8 cellular contexts compared by ENCODE assay signal in the genomic region with DNA sequence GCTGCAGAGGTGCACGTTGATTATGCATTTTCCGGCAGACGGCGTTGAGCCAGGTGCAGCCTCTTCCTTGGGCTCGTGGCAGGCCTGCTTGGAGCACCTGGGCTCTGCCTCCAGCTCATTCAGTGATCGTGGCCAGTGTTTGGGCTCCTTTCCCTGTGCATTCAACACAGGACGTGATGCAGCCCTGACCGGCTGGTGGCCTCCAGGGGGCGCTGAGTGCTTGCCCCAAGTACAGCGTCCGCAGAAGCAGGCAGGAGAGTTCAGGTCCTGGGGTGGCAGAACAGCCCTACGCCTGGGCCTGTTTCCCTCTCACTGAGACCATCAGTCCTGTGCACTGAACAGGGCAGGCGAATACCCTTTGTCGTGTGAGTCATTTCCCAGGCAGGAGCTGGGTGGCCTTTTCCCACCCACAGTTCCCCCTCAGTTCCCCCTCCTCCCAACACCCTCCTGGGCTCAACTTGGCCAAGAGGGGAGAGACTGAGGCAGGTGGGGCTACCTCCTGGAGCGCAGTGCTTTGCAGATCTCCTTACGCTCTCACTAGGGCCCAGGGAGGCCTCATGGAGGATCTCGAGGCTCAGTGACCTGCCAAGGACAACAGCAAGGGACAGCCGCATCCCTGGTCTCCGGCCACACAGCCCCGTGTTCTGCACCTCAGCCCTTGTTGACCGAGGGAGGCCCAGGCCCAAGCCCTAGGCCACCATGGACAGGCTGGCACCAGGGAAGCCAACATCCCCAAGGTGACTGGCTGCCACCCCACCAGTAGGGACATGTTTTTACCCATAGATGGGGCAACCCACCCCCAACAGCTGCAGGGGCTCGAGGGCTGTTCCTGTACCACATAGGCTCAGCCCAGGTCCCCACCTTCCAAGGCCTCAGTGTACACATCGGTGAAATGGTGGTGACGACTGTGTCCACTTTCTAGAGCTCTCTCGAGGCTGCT. TPM values are rescaled to one million over a fixed set of nuclear protein-coding genes. Genes with fewer than 3 reads are reported as not detected.
A peak's percentile ranks its signal among the peaks of the same experiment; 100 is the strongest.
DNase-seq lines count a peak whose midpoint lies in the region; ATAC-seq and TF ChIP-seq lines count a peak whose summit lies in the region.

No MANE protein-coding gene starts in this region.

- H3K27me3 ChIP-seq in lower lobe of right lung (ENCODE audit: low read depth) = no peaks in the 10 kb centered on the region

- H3K4me1 ChIP-seq in HEK293 (ENCODE audit: control insufficient read depth, insufficient read depth, low read length) (no peaks in the 10 kb centered on the region), lower lobe of right lung (no peaks in the 10 kb centered on the region)

- CTCF ChIA-PET in HEK293 (lab: Yijun Ruan, JAX) = interaction anchor here (0.5 to 4.2 kb wide), 39 partner anchors 11 to 869 kb away, joined by 3 to 120 read pairs (median 4); partner anchors contain the start of gene TOR2A

- peaks cover 0 to 42% of the 10 kb centered on the region in 2 experiments; a peak in 1 of 3 replicates for H3K36me3 ChIP-seq in HEK293 (ENCODE audit: control insufficient read depth in 2 of 2, insufficient read depth in 1 of 2, low read length in 2 of 2)
- peaks cover 86% of the 10 kb centered on the region for H3K36me3 ChIP-seq in lower lobe of right lung

- DNase-seq in AML-193 (lab: John Stamatoyannopoulos, UW) = peak; percentile 60 to 70
- DNase-seq in NCI-H526 (lab: John Stamatoyannopoulos, UW) = peak; percentile 15 to 82
- DNase-seq in activated CD4-positive, alpha-beta T cell treated with anti-CD3 and anti-CD28 coated beads, Interleukin-2, amount 50 U/mL, for 24 hours (ENCODE audit: low read depth in 1 of 2, low spot score in 1 of 2) = peak; percentile 63 to 69
- peak; percentile 95 for DNase-seq in dermis blood vessel endothelial cell
- peak; percentile 86 for DNase-seq in lower lobe of right lung
- DNase-seq in stimulated activated CD4-positive, alpha-beta T cell treated with anti-CD3 and anti-CD28 coated beads, TNF-alpha, amount 100 ng/mL, for 24 hours (ENCODE audit: low read depth in 3 of 3) = peak; percentile 55 to 76 (median 62)

- POLR2A ChIA-PET in HEK293 (lab: Yijun Ruan, JAX) = interaction anchor here (0.5 to 1.4 kb wide), 3 partner anchors 13 to 327 kb away, joined by 3 to 4 read pairs (median 3); no protein-coding TSS in a partner anchor

- no peak overlapping the region for H3K27ac ChIP-seq in HEK293 (ENCODE audit: extremely low read depth, low read depth, low read length)
- H3K27ac ChIP-seq in lower lobe of right lung = no peak overlapping the region

- peak; percentile 79 for TF ChIP-seq CTCF in HEK293 (tag by site-specific recombination; IDR thresholded peaks at IDR 0.05)
- peak; percentile 92 for TF ChIP-seq CTCF in lower lobe of right lung (IDR thresholded peaks at IDR 0.05)

- intact Hi-C loops in lower lobe of right lung (cut with DNase I) = loop anchor here (5.0 kb wide), 1 partner anchor 83 kb away; no protein-coding TSS in a partner anchor

- H3K4me3 ChIP-seq in HEK293 (ENCODE audit: low read depth, low read length) (no peak overlapping the region), lower lobe of right lung (no peak overlapping the region)

- ATAC-seq in lower lobe of right lung (peak; percentile 77 to 83), HG02981 (IDR thresholded peaks at IDR 0.05; ENCODE audit: unreplicated experiment) (no peak)

- H3K9me3 ChIP-seq in HEK293 (ENCODE audit: control insufficient read depth, insufficient read depth, low read depth, low read length) (no peaks in the 10 kb centered on the region), lower lobe of right lung (no peaks in the 10 kb centered on the region)

TF ChIP-seq in HEK293, 187 proteins besides CTCF, POLR2A, EP300 and RAD21:
- TF ChIP-seq ZNF2 (tag by site-specific recombination; IDR thresholded peaks at IDR 0.05) = peak; percentile 97
- no peak for TF ChIP-seq ZNF174 (tag by site-specific recombination; IDR thresholded peaks at IDR 0.05)
- TF ChIP-seq ZBTB17 (tag by site-specific recombination; IDR thresholded peaks at IDR 0.05) = 0 out of 2 replicates have a peak, but pooled peaks have one; percentile 30
- peak; percentile 93 for TF ChIP-seq ZNF600 (tag by site-specific recombination; IDR thresholded peaks at IDR 0.05)
- TF ChIP-seq ZNF324 (tag by site-specific recombination; IDR thresholded peaks at IDR 0.05) = no peak
- 0 out of 2 replicates have a peak, but pooled peaks have one; percentile 42 for TF ChIP-seq ZSCAN30 (tag by site-specific recombination; IDR thresholded peaks at IDR 0.05)
- TF ChIP-seq ZNF311 (tag by site-specific recombination; IDR thresholded peaks at IDR 0.05; ENCODE audit: borderline replicate concordance) = no peak
- peak; percentile 56 for TF ChIP-seq ZNF341 (tag by site-specific recombination; IDR thresholded peaks at IDR 0.05; ENCODE audit: low read depth)
- TF ChIP-seq SP7 (tag by site-specific recombination; IDR thresholded peaks at IDR 0.05) = peak; percentile 14; the same call in 1 of the 2 replicates
- 0 out of 2 replicates have a peak, but pooled peaks have one; percentile 20 for TF ChIP-seq GLIS2 (tag by site-specific recombination; IDR thresholded peaks at IDR 0.05)
- TF ChIP-seq ZNF391 (tag by site-specific recombination; IDR thresholded peaks at IDR 0.05; ENCODE audit: borderline replicate concordance, low read depth) = peak; percentile 30; the same call in 1 of the 2 replicates
- no peak for TF ChIP-seq ZNF423 (tag by site-specific recombination; IDR thresholded peaks at IDR 0.05)
- TF ChIP-seq ZNF121 (tag by site-specific recombination; IDR thresholded peaks at IDR 0.05) = 0 out of 2 replicates have a peak, but pooled peaks have one; percentile 35
- TF ChIP-seq ZNF654 (tag by site-specific recombination; IDR thresholded peaks at IDR 0.05; ENCODE audit: low read depth) = peak; percentile 59
- no peak for TF ChIP-seq ZNF792 (tag by site-specific recombination; IDR thresholded peaks at IDR 0.05)
- no peak for TF ChIP-seq ZNF404 (tag by site-specific recombination; IDR thresholded peaks at IDR 0.05)

RNA-seq across cellular contexts. Expression of gene LRSAM1, which starts 52.9 kb away (rescaled TPM):
- total RNA-seq in dermis blood vessel endothelial cell (15.7 and 16.2 TPM in 2 replicates), lower lobe of right lung (25.9 TPM)

RNA-seq across cellular contexts. Expression of gene RPL12, which starts 53.0 kb away (rescaled TPM):
- 969 and 1,693 TPM in 2 replicates for total RNA-seq in dermis blood vessel endothelial cell
- total RNA-seq in lower lobe of right lung = 1,018 TPM
